Comparison of ENCODE assay signal across 3 cellular contexts in the genomic region with DNA sequence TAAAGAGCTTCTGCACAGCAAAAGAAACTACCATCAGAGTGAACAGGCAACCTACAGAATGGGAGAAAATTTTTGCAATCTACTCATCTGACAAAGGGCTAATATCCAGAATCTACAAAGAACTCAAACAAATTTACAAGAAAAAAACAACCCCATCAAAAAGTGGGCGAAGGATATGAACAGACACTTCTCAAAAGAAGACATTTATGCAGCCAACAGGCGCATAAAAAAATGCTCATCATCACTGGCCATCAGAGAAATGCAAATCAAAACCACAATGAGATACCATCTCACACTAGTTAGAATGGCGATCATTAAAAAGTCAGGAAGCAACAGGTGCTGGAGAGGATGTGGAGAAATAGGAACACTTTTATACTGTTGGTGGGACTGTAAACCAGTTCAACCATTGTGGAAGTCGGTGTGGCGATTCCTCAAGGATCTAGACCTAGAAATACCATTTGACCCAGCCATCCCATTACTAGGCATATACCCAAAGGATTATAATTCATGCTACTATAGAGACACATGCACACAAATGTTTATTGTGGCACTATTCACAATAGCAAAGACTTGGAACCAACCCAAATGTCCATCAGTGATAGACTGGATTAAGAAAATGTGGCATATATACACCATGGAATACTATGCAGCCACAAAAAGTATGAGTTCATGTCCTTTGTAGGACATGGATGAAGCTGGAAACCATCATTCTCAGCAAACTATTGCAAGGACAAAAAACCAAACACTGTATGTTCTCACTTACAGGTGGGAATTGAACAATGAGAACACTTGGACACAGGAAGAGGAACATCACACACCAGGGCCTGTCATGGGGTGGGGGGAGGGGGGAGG. TPM values are rescaled to one million over a fixed set of nuclear protein-coding genes. Genes with fewer than 3 reads are reported as not detected.
DNase-seq lines count a peak whose midpoint lies in the region; ATAC-seq, FAIRE-seq and TF ChIP-seq lines count a peak whose summit lies in the region.
"Not testable (repeated sequence)": the region's sequence is repeated elsewhere in the genome, so short reads cannot be mapped to it uniquely, and the experiment has no call there.

No MANE protein-coding gene starts in this region.

- DNase-seq in K562 (ENCODE audit: extremely low read depth in 1 of 4, low spot score in 3 of 4): not testable (repeated sequence)

- CTCF ChIA-PET in HEK293 (lab: Yijun Ruan, JAX); K562 (lab: Yijun Ruan, JAX; ENCODE audit: low intra/inter-chr PET ratio): not testable (repeated sequence)

- ATAC-seq in K562: not testable (repeated sequence)

- H3K4me1 Mint-ChIP-seq in activated naive CD4-positive, alpha-beta T cell treated with anti-CD3 and anti-CD28 coated beads, Interleukin-2, amount 50 U/mL, for 24 hours: not testable (repeated sequence)

- H3K27me3 Mint-ChIP-seq in activated naive CD4-positive, alpha-beta T cell treated with anti-CD3 and anti-CD28 coated beads, Interleukin-2, amount 50 U/mL, for 24 hours: not testable (repeated sequence)

- 8% methylated on average over 3 of the region's 5 CpGs for WGBS in K562 (ENCODE audit: insufficient coverage, low coverage, missing lambda C conversion rate)

- POLR2A ChIA-PET in HEK293 (lab: Yijun Ruan, JAX): not testable (repeated sequence)
- POLR2A ChIA-PET in K562 (lab: Yijun Ruan, JAX): interaction anchor here (2.1 kb wide), 1 partner anchor 10 kb away, joined by 10 read pairs; the partner anchor contains the start of gene COQ8A

- TF ChIP-seq CTCF in HEK293 (tag by site-specific recombination; IDR thresholded peaks at IDR 0.05); K562 (IDR thresholded peaks at IDR 0.05 in 2 of 3, conservative IDR thresholded peaks at IDR 0.05 in 1 of 3; ENCODE audit: insufficient read depth in 2 of 3, low read depth in 1 of 3, low read length in 3 of 3): not testable (repeated sequence)

- not testable (repeated sequence) for H2AFZ ChIP-seq in K562 (ENCODE audit: low read depth, low read length)

- not testable (repeated sequence) for H3K9me3 Mint-ChIP-seq in activated naive CD4-positive, alpha-beta T cell treated with anti-CD3 and anti-CD28 coated beads, Interleukin-2, amount 50 U/mL, for 24 hours

- not testable (repeated sequence) for TF ChIP-seq RAD21 in K562 (CRISPR knock-in tag; conservative IDR thresholded peaks at IDR 0.05 in 1 of 2, IDR thresholded peaks at IDR 0.05 in 1 of 2)

- not testable (repeated sequence) for H3K79me2 ChIP-seq in K562 (ENCODE audit: control insufficient read depth, insufficient read depth, low read length)

- in situ Hi-C loops in K562 (cut with MboI): not testable (repeated sequence)

- not testable (repeated sequence) for H3K4me3 ChIP-seq in HEK293 (ENCODE audit: low read depth, low read length); K562

- H4K20me1 ChIP-seq in K562 (replicated peaks; ENCODE audit: control insufficient read depth, insufficient read depth, low read length): not testable (repeated sequence)

- not testable (repeated sequence) for H3K9me3 ChIP-seq in HEK293 (ENCODE audit: control insufficient read depth, insufficient read depth, low read depth, low read length); K562 (replicated peaks; ENCODE audit: control insufficient read depth, insufficient read depth, low read depth, low read length)

- H3K36me3 ChIP-seq in HEK293 (ENCODE audit: control insufficient read depth in 2 of 2, insufficient read depth in 1 of 2, low read length in 2 of 2); K562 (ENCODE audit: control insufficient read depth, insufficient read depth, low read length): not testable (repeated sequence)

- H3K27ac ChIP-seq in HEK293 (ENCODE audit: extremely low read depth, low read depth, low read length); K562 (ENCODE audit: extremely low read depth, low read depth, low read length): not testable (repeated sequence)

- FAIRE-seq in K562 (lab: Jason Lieb, UNC): not testable (repeated sequence)

- not testable (repeated sequence) for BruUV-seq in K562 (replicated peaks; lab: Mats Ljungman, UMichigan)

- TF ChIP-seq EP300 in K562 (IDR thresholded peaks at IDR 0.05; ENCODE audit: low read length): not testable (repeated sequence)

- H3K4me1 ChIP-seq in HEK293 (ENCODE audit: control insufficient read depth, insufficient read depth, low read length); K562 (replicated peaks in 1 of 2; ENCODE audit: control insufficient read depth in 2 of 2, insufficient read depth in 2 of 2, low read length in 2 of 2): not testable (repeated sequence)

- not testable (repeated sequence) for H3K36me3 Mint-ChIP-seq in activated naive CD4-positive, alpha-beta T cell treated with anti-CD3 and anti-CD28 coated beads, Interleukin-2, amount 50 U/mL, for 24 hours

- intact Hi-C loops in K562 (cut with micrococcal nuclease): not testable (repeated sequence)

- not testable (repeated sequence) for TF ChIP-seq POLR2A in K562 (conservative IDR thresholded peaks at IDR 0.05)

- H3K27ac Mint-ChIP-seq in activated naive CD4-positive, alpha-beta T cell treated with anti-CD3 and anti-CD28 coated beads, Interleukin-2, amount 50 U/mL, for 24 hours: peak overlapping the region; percentile 41

- not testable (repeated sequence) for H3K4me3 Mint-ChIP-seq in activated naive CD4-positive, alpha-beta T cell treated with anti-CD3 and anti-CD28 coated beads, Interleukin-2, amount 50 U/mL, for 24 hours

- not testable (repeated sequence) for H3K4me2 ChIP-seq in K562 (ENCODE audit: insufficient read depth, low read length)

- not testable (repeated sequence) for H3K27me3 ChIP-seq in K562 (ENCODE audit: control insufficient read depth in 2 of 2, insufficient read depth in 2 of 2, low read length in 2 of 2)

- H3K9ac ChIP-seq in K562 (ENCODE audit: insufficient read depth in 1 of 2, low read depth in 2 of 2, low read length in 2 of 2): not testable (repeated sequence)

- H3K9me1 ChIP-seq in K562 (ENCODE audit: control insufficient read depth, insufficient read depth, low read length): not testable (repeated sequence)

TF ChIP-seq in HEK293, 187 proteins besides CTCF, POLR2A, EP300 and RAD21:
- TF ChIP-seq SCRT2 (tag by site-specific recombination; IDR thresholded peaks at IDR 0.05) (peak; percentile 95), ZNF146 (tag by site-specific recombination; IDR thresholded peaks at IDR 0.05) (peak; percentile 77), SCRT1 (tag by site-specific recombination; IDR thresholded peaks at IDR 0.05; ENCODE audit: borderline replicate concordance) (peak; percentile 88)
TF ChIP-seq in HEK293: peak in this region for 3; not testable (repeated sequence) for 184.

TF ChIP-seq in K562, 482 proteins besides CTCF, POLR2A, EP300 and RAD21 (continues in another document):
- TF ChIP-seq ZNF146 (CRISPR knock-in tag; IDR thresholded peaks at IDR 0.05; ENCODE audit: unreplicated experiment): peak; percentile 59

RNA-seq across cellular contexts. Expression of gene COQ8A, which starts 10.6 kb away (rescaled TPM):
- 36.8 and 53.6 TPM in 2 replicates for total RNA-seq in K562 (2011; cell fraction: chromatin; rRNA removed; ENCODE audit: low replicate concordance)
- total RNA-seq in K562 (2011; cell fraction: nucleolus; rRNA removed): 34.5 and 34.7 TPM in 2 replicates
- total RNA-seq in K562 (2011; cell fraction: nucleoplasm; rRNA removed): 35.6 and 48.2 TPM in 2 replicates
- total RNA-seq in K562 (2014; rRNA removed): 40.1 and 45.0 TPM in 2 replicates
- total RNA-seq in K562 (2014; rRNA removed; fragmentation: Illumina TruSeq; extraction: Trizol): 18.4 and 18.6 TPM in 2 replicates
- 20.5 and 20.7 TPM in 2 replicates for total RNA-seq in K562 (2015; rRNA removed; fragmentation: Illumina TruSeq; extraction: Trizol)
- total RNA-seq in K562 (2021): 44.3 and 54.3 TPM in 2 replicates
- polyA plus RNA-seq in K562 (2011; rRNA removed): 38.4 and 40.1 TPM in 2 replicates
- polyA plus RNA-seq in K562 (2011; cell fraction: cytosol; rRNA removed): 36.3 and 44.9 TPM in 2 replicates
- 78.8 and 89.1 TPM in 2 replicates for polyA plus RNA-seq in K562 (2011; cell fraction: nucleus; rRNA removed)
- polyA plus RNA-seq in K562 (2012): 27.1 and 42.6 TPM in 2 replicates
- polyA plus RNA-seq in K562 (2014; fragmentation: Illumina TruSeq; extraction: Trizol): 32.4 and 42.5 TPM in 2 replicates
- 1 to 10 TPM; 2.6 to 4.1 TPM for polyA plus RNA-seq in K562 (2014; fragmentation: Nextera tagmentation; extraction: Ambion mirVana)
- polyA plus RNA-seq in K562 (2014; rRNA removed): 38.0 and 45.7 TPM in 2 replicates
- 18.9 and 22.0 TPM in 2 replicates for polyA minus RNA-seq in K562 (2011; rRNA and poly(A)+ RNA removed)
- 18.2 and 22.0 TPM in 2 replicates for polyA minus RNA-seq in K562 (2011; cell fraction: cytosol; rRNA and poly(A)+ RNA removed)
- 18.6 and 21.1 TPM in 2 replicates for polyA minus RNA-seq in K562 (2011; cell fraction: nucleus; rRNA and poly(A)+ RNA removed)

RNA-seq across cellular contexts. Expression of gene PSEN2, which starts 59.1 kb away (rescaled TPM):
- 26.0 and 76.1 TPM in 2 replicates for total RNA-seq in K562 (2011; cell fraction: chromatin; rRNA removed; ENCODE audit: low replicate concordance)
- total RNA-seq in K562 (2011; cell fraction: nucleolus; rRNA removed): 54.9 and 66.9 TPM in 2 replicates
- 40.9 and 48.3 TPM in 2 replicates for total RNA-seq in K562 (2011; cell fraction: nucleoplasm; rRNA removed)
- 21.3 and 23.7 TPM in 2 replicates for total RNA-seq in K562 (2014; rRNA removed)
- 9.2 and 10.9 TPM in 2 replicates for total RNA-seq in K562 (2014; rRNA removed; fragmentation: Illumina TruSeq; extraction: Trizol)
- 15.1 and 15.2 TPM in 2 replicates for total RNA-seq in K562 (2015; rRNA removed; fragmentation: Illumina TruSeq; extraction: Trizol)
- total RNA-seq in K562 (2021): 19.7 and 21.5 TPM in 2 replicates
- 12.1 and 12.9 TPM in 2 replicates for polyA plus RNA-seq in K562 (2011; rRNA removed)
- 13.0 and 21.6 TPM in 2 replicates for polyA plus RNA-seq in K562 (2011; cell fraction: cytosol; rRNA removed)
- 25.4 and 41.4 TPM in 2 replicates for polyA plus RNA-seq in K562 (2011; cell fraction: nucleus; rRNA removed)
- polyA plus RNA-seq in K562 (2012): 15.3 and 17.8 TPM in 2 replicates
- 13.7 and 15.4 TPM in 2 replicates for polyA plus RNA-seq in K562 (2014; fragmentation: Illumina TruSeq; extraction: Trizol)
- 1 to 10 TPM; 2.3 to 3.3 TPM for polyA plus RNA-seq in K562 (2014; fragmentation: Nextera tagmentation; extraction: Ambion mirVana)
- polyA plus RNA-seq in K562 (2014; rRNA removed): 18.0 and 20.9 TPM in 2 replicates
- polyA minus RNA-seq in K562 (2011; rRNA and poly(A)+ RNA removed): 14.2 and 24.8 TPM in 2 replicates
- 6.5 and 10.5 TPM in 2 replicates for polyA minus RNA-seq in K562 (2011; cell fraction: cytosol; rRNA and poly(A)+ RNA removed)
- 16.0 and 20.1 TPM in 2 replicates for polyA minus RNA-seq in K562 (2011; cell fraction: nucleus; rRNA and poly(A)+ RNA removed)
